Comparison of ENCODE assay signal across 19 cellular contexts in the genomic region with DNA sequence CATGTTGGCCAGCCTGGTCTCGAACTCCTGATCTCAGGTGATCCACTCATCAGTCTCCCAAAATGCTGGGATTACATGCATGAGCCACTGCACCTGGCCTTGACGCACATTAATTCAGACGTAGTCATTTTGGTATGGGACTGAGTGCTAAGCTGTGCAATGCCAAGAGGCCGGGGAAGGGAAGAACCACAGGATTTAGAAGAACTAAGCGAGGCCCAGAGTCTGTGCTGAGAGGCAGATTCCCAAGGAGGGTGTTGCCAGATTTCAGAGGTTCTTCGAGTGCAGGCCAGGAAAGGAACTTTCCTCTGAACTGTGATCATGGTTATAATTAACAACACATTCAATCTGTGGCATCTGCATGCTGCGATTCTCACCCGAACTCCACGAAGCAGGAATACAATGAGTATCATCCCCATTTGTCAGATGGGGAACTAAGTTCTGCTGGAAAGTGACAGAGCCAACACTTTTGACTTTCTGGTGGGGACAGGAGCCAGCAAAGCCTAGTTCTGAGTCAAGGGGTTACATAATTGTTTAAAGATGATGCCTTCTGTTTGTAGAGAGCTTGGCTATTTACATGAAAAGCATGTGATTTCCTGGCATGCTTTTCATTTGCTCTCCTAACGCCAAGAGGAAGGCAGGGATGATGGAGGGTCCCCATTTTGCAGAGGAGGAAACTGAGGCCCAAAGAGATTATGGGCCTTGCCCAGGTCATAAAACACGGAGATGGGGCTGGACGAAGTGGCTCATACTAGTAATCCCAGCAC. TPM values are rescaled to one million over a fixed set of nuclear protein-coding genes. Genes with fewer than 3 reads are reported as not detected.
DNase-seq lines count a peak whose midpoint lies in the region; ATAC-seq and TF ChIP-seq lines count a peak whose summit lies in the region.
"Had no signal": no experiment of that assay in that cellular context is flagged by ENCODE, and none has a peak within 500 bp of the region (broad histone marks: within the 10 kb centered on the region; RNA-seq: fewer than 3 reads in every experiment).

No MANE protein-coding gene starts in this region.

- no peaks in the 10 kb centered on the region for H3K36me3 ChIP-seq in lower lobe of right lung

- H3K4me3 ChIP-seq in lower lobe of right lung, result no peak overlapping the region
- H3K4me3 ChIP-seq: body of pancreas had no signal

- no peaks in the 10 kb centered on the region for H3K9me3 ChIP-seq in lower lobe of right lung
- H3K9me3 ChIP-seq: body of pancreas had no signal

- TF ChIP-seq CTCF in lower lobe of right lung (IDR thresholded peaks at IDR 0.05), result no peak

- DNase-seq in A172 (ENCODE audit: low spot score) (peak; percentile 25), HCEC 1CT (peak; percentile 91), epidermal melanocyte (ENCODE audit: insufficient read length, low spot score) (peak; percentile 54), lower lobe of right lung (no peak), D341Med (ENCODE audit: low spot score) (no peak), SIG-M5 (lab: John Stamatoyannopoulos, UW) (no peak), NCI-H82 treated with DMSO at 0.1 percent for 48 hours (lab: John Stamatoyannopoulos, UW; ENCODE audit: unreplicated experiment) (no peak), DMS153 (lab: John Stamatoyannopoulos, UW) (no peak)
- DNase-seq: activated CD4-positive, alpha-beta memory T cell treated with anti-CD3 and anti-CD28 coated beads for 36 hours; body of pancreas; DMS79 treated with DMSO at 0.1 percent for 48 hours; effector CD8-positive, alpha-beta T cell; hippocampal formation; NCI-H1694; NCI-H526; nephron progenitor cell; T1000 had no signal

- peaks cover 7% of the 10 kb centered on the region for H3K27me3 ChIP-seq in lower lobe of right lung (ENCODE audit: low read depth)
- H3K27me3 ChIP-seq: body of pancreas had no signal

- intact Hi-C loops in lower lobe of right lung (cut with DNase I), result no loop called here

- peak; percentile 46 to 53 for ATAC-seq in lower lobe of right lung
- ATAC-seq: body of pancreas, Right ventricle myocardium inferior had no signal

- no peak overlapping the region for H3K27ac ChIP-seq in lower lobe of right lung
- H3K27ac ChIP-seq: body of pancreas had no signal

- peaks cover 6% of the 10 kb centered on the region for H3K4me1 ChIP-seq in lower lobe of right lung

RNA-seq across cellular contexts. Expression of a gene that starts 6.2 kb away (rescaled TPM):
- not detected in 2 replicates for total RNA-seq in A172 (2014; rRNA removed; shearing (Covaris generic))
- not detected for total RNA-seq in lower lobe of right lung
- total RNA-seq: activated CD4-positive, alpha-beta memory T cell treated with anti-CD3 and anti-CD28 coated beads for 36 hours; body of pancreas; Right ventricle myocardium inferior; skeletal muscle tissue had no signal

RNA-seq across cellular contexts. Expression of a gene that starts 6.9 kb away (rescaled TPM):
- not detected in 2 replicates for total RNA-seq in A172 (2014; rRNA removed; shearing (Covaris generic))
- not detected for total RNA-seq in lower lobe of right lung
- total RNA-seq: activated CD4-positive, alpha-beta memory T cell treated with anti-CD3 and anti-CD28 coated beads for 36 hours; Right ventricle myocardium inferior; skeletal muscle tissue had no signal

RNA-seq across cellular contexts. Expression of a gene that starts 21.3 kb away (rescaled TPM):
- total RNA-seq in A172 (2014; rRNA removed; shearing (Covaris generic)), result 76.9 and 110 TPM in 2 replicates
- total RNA-seq in lower lobe of right lung, result 21.5 TPM

RNA-seq across cellular contexts. Expression of a gene that starts 33.1 kb away (rescaled TPM):
- total RNA-seq in A172 (2014; rRNA removed; shearing (Covaris generic)), result 12.5 and 16.6 TPM in 2 replicates
- total RNA-seq in lower lobe of right lung, result 53.4 TPM

RNA-seq across cellular contexts. Expression of a gene that starts 53.6 kb away (rescaled TPM):
- total RNA-seq in A172 (2014; rRNA removed; shearing (Covaris generic)), result 94.3 and 104 TPM in 2 replicates
- total RNA-seq in lower lobe of right lung, result 247 TPM

Comparison
In these comparisons a context has a peak if more than half of its experiments do, and no peak if none do; other contexts are left out.
1. DNase-seq: peak in A172 (single experiment), HCEC 1CT (single experiment) and epidermal melanocyte (single experiment); none in lower lobe of right lung (single experiment), D341Med (single experiment), SIG-M5 (single experiment), NCI-H82 treated with DMSO at 0.1 percent for 48 hours (single experiment) and DMS153 (single experiment).